32 cellular contexts compared by ENCODE assay signal in genomic region chr5:50646591-50646990, GRCh38.
"Had no signal": no experiment of that assay in that cellular context is flagged by ENCODE, and none has a peak within 500 bp of the region (broad histone marks: within the 10 kb centered on the region; RNA-seq: fewer than 3 reads in every experiment).

No MANE protein-coding gene starts in this region.

- H3K27me3 ChIP-seq: stomach, thyroid gland, upper lobe of left lung, vagina had no signal

- H3K4me3 ChIP-seq: psoas muscle, smooth muscle cell, stomach, thyroid gland, upper lobe of left lung, vagina had no signal

- H3K4me3 Mint-ChIP-seq: activated CD4-positive, alpha-beta memory T cell treated with anti-CD3 and anti-CD28 coated beads, Interleukin-2, amount 10 ng/mL, durations not matched to agents 7 days and 5 days; activated CD4-positive, alpha-beta T cell treated with anti-CD3 and anti-CD28 coated beads, Interleukin-2, amount 10 ng/mL, durations not matched to agents 7 days and 5 days; activated naive CD4-positive, alpha-beta T cell treated with anti-CD3 and anti-CD28 coated beads, Interleukin-2, amount 50 U/mL, for 24 hours; activated naive CD8-positive, alpha-beta T cell treated with anti-CD3 and anti-CD28 coated beads, Interleukin-2, amount 50 U/mL, for 24 hours; activated T-cell treated with anti-CD3 and anti-CD28 coated beads, Interleukin-2, amount 50 U/mL, for 4 hours; activated T-helper 17 cell treated with anti-CD3 and anti-CD28 coated beads, Interleukin-2, amount 50 U/mL, for 72 hours; central memory CD8-positive, alpha-beta T cell; dendritic cell treated with granulocyte-macrophage colony-stimulating factor and Interleukin-4, amounts not matched to agents 40 ng/mL and 50 ng/mL, for 4 days; endodermal cell; naive B cell; stimulated activated naive B cell treated with anti-CD40 and anti-IgM and Interleukin-4, amounts not matched to agents 10 μg/mL and 1 μg/mL and 100 μg/mL, for 72 hours had no signal

- H3K4me1 Mint-ChIP-seq: activated T-helper 17 cell treated with anti-CD3 and anti-CD28 coated beads, Interleukin-2, amount 50 U/mL, for 72 hours had no signal

- H3K27ac Mint-ChIP-seq: activated CD4-positive, alpha-beta memory T cell treated with anti-CD3 and anti-CD28 coated beads, Interleukin-2, amount 10 ng/mL, durations not matched to agents 7 days and 5 days; activated CD4-positive, alpha-beta T cell treated with anti-CD3 and anti-CD28 coated beads, Interleukin-2, amount 10 ng/mL, durations not matched to agents 7 days and 5 days; activated naive CD4-positive, alpha-beta T cell treated with anti-CD3 and anti-CD28 coated beads, Interleukin-2, amount 50 U/mL, for 24 hours; activated naive CD8-positive, alpha-beta T cell treated with anti-CD3 and anti-CD28 coated beads, Interleukin-2, amount 50 U/mL, for 24 hours; activated T-helper 17 cell treated with anti-CD3 and anti-CD28 coated beads, Interleukin-2, amount 50 U/mL, for 72 hours; endodermal cell; stimulated activated naive B cell treated with anti-CD40 and anti-IgM and Interleukin-4, amounts not matched to agents 10 μg/mL and 1 μg/mL and 100 μg/mL, for 72 hours had no signal

- H3K36me3 ChIP-seq: stomach, thyroid gland, upper lobe of left lung, vagina, WERI-Rb-1 had no signal

- H2AFZ ChIP-seq: parathyroid adenoma had no signal

- H3K9me3 ChIP-seq: psoas muscle, stomach, thyroid gland, upper lobe of left lung, vagina had no signal

- H3K4me1 ChIP-seq: psoas muscle, stomach, upper lobe of left lung, vagina had no signal

- H3K79me2 ChIP-seq: parathyroid adenoma had no signal

- H3K36me3 Mint-ChIP-seq: activated naive CD4-positive, alpha-beta T cell treated with anti-CD3 and anti-CD28 coated beads, Interleukin-2, amount 50 U/mL, for 24 hours; naive B cell; stimulated activated naive B cell treated with anti-CD40 and anti-IgM and Interleukin-4, amounts not matched to agents 10 μg/mL and 1 μg/mL and 100 μg/mL, for 72 hours had no signal

- H3K27ac ChIP-seq: parathyroid adenoma, psoas muscle, stomach, thyroid gland, vagina, WERI-Rb-1 had no signal

- H3K27me3 Mint-ChIP-seq: activated CD4-positive, alpha-beta memory T cell treated with anti-CD3 and anti-CD28 coated beads, Interleukin-2, amount 10 ng/mL, durations not matched to agents 7 days and 5 days; activated CD4-positive, alpha-beta T cell treated with anti-CD3 and anti-CD28 coated beads, Interleukin-2, amount 10 ng/mL, durations not matched to agents 7 days and 5 days; activated naive CD4-positive, alpha-beta T cell treated with anti-CD3 and anti-CD28 coated beads, Interleukin-2, amount 50 U/mL, for 24 hours; activated naive CD8-positive, alpha-beta T cell treated with anti-CD3 and anti-CD28 coated beads, Interleukin-2, amount 50 U/mL, for 24 hours; activated T-helper 17 cell treated with anti-CD3 and anti-CD28 coated beads, Interleukin-2, amount 50 U/mL, for 72 hours; central memory CD8-positive, alpha-beta T cell; dendritic cell treated with granulocyte-macrophage colony-stimulating factor and Interleukin-4, amounts not matched to agents 40 ng/mL and 50 ng/mL, for 4 days; naive B cell; stimulated activated naive B cell treated with anti-CD40 and anti-IgM and Interleukin-4, amounts not matched to agents 10 μg/mL and 1 μg/mL and 100 μg/mL, for 72 hours had no signal

- H3K9ac ChIP-seq: parathyroid adenoma had no signal

- FAIRE-seq: bronchial epithelial cell, keratinocyte had no signal

- H3K9me3 Mint-ChIP-seq: activated CD4-positive, alpha-beta memory T cell treated with anti-CD3 and anti-CD28 coated beads, Interleukin-2, amount 10 ng/mL, durations not matched to agents 7 days and 5 days; activated naive CD4-positive, alpha-beta T cell treated with anti-CD3 and anti-CD28 coated beads, Interleukin-2, amount 50 U/mL, for 24 hours; activated naive CD8-positive, alpha-beta T cell treated with anti-CD3 and anti-CD28 coated beads, Interleukin-2, amount 50 U/mL, for 24 hours; activated T-helper 17 cell treated with anti-CD3 and anti-CD28 coated beads, Interleukin-2, amount 50 U/mL, for 72 hours; central memory CD8-positive, alpha-beta T cell; endodermal cell; naive B cell; stimulated activated naive B cell treated with anti-CD40 and anti-IgM and Interleukin-4, amounts not matched to agents 10 μg/mL and 1 μg/mL and 100 μg/mL, for 72 hours had no signal

- DNase-seq: activated CD4-positive, alpha-beta memory T cell treated with anti-CD3 and anti-CD28 coated beads, Interleukin-2, amount 10 ng/mL, durations not matched to agents 7 days and 5 days; activated CD4-positive, alpha-beta T cell treated with anti-CD3 and anti-CD28 coated beads, Interleukin-2, amount 10 ng/mL, durations not matched to agents 7 days and 5 days; activated CD8-positive, alpha-beta memory T cell treated with anti-CD3 and anti-CD28 coated beads, Interleukin-2, amount 50 U/mL, for 48 hours; activated gamma-delta T cell treated with Interleukin-2 at 50 U/mL for 16 hours; activated naive CD8-positive, alpha-beta T cell treated with anti-CD3 and anti-CD28 coated beads, Interleukin-2, amount 50 U/mL, for 24 hours; activated T-cell treated with anti-CD3 and anti-CD28 coated beads, Interleukin-2, amount 50 U/mL, for 4 hours; endodermal cell; foreskin fibroblast; head of caudate nucleus; hippocampal formation; left cardiac atrium; mammary epithelial cell; naive B cell; nucleus accumbens; psoas muscle; stimulated activated CD4-positive, alpha-beta T cell treated with anti-CD3 and anti-CD28 coated beads, Interleukin-1b, Interleukin-23, amount 100 ng/mL, for 48 hours; stimulated activated CD4-positive, alpha-beta T cell treated with anti-CD3 and anti-CD28 coated beads, Interleukin-4, amount 100 ng/mL, for 4 hours; stimulated activated CD8-positive, alpha-beta memory T cell treated with anti-CD3 and anti-CD28 coated beads, Interleukin-4, amount 100 ng/mL, for 48 hours; stimulated activated naive B cell treated with anti-CD40 and anti-IgM and Interleukin-4, amounts not matched to agents 10 μg/mL and 1 μg/mL and 100 μg/mL, for 72 hours; stomach; thyroid gland; upper lobe of left lung; WERI-Rb-1 had no signal

- H3K4me2 ChIP-seq: smooth muscle cell had no signal
